ENCODE assay signal across 17 cellular contexts in the genomic region with DNA sequence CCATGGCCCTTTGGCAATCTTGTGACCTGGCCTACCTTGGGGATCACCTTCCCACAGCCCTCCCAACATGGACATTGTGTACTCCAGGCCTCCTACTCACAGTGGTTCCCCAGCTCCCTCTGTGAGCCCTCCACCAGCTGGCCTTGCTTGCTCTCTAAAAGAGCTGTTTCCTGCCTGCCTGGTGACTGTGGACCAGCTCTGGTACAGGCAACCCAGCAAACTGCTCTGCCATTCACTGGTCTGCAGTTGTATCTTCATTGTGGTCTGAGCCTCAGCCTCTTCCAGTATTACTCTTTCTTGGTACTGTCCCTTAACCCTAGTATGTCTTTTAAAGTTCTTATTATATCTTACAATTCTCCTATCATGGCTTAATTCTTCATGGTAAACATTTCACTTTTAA.
A peak's percentile ranks its signal among the peaks of the same experiment; 100 is the strongest.
DNase-seq lines count a peak whose midpoint lies in the region; ATAC-seq, FAIRE-seq and TF ChIP-seq lines count a peak whose summit lies in the region.
"Had no signal": no experiment of that assay in that cellular context is flagged by ENCODE, and none has a peak within 500 bp of the region (broad histone marks: within the 10 kb centered on the region; RNA-seq: fewer than 3 reads in every experiment).

No MANE protein-coding gene starts in this region.

- no peak overlapping the region for H2AFZ ChIP-seq in DND-41 (ENCODE audit: low read depth, low read length)

- H4K20me1 ChIP-seq in DND-41 (ENCODE audit: insufficient read depth, low read length) = no peaks in the 10 kb centered on the region
- H4K20me1 ChIP-seq: BLaER1 treated with 17β-estradiol and CSF1 and Interleukin-3, amounts not matched to agents 10 nM and 100 nM had no signal

- no peak overlapping the region for H3K9ac ChIP-seq in DND-41 (ENCODE audit: low read depth, low read length)
- H3K9ac ChIP-seq: BLaER1 treated with 17β-estradiol and CSF1 and Interleukin-3, amounts not matched to agents 10 nM and 100 nM had no signal

- peaks cover 13% of the 10 kb centered on the region for H3K4me1 Mint-ChIP-seq in activated CD4-positive, alpha-beta T cell treated with anti-CD3 and anti-CD28 coated beads, Interleukin-2, amount 10 ng/mL, durations not matched to agents 7 days and 5 days
- H3K4me1 Mint-ChIP-seq in activated CD4-positive, alpha-beta T cell treated with anti-CD3 and anti-CD28 coated beads, Interleukin-2, amount 10 ng/mL, durations not matched to agents 24 days and 14 days = peaks cover 15% of the 10 kb centered on the region
- peaks cover 8% of the 10 kb centered on the region for H3K4me1 Mint-ChIP-seq in activated T-helper 17 cell treated with anti-CD3 and anti-CD28 coated beads, Interleukin-2, amount 50 U/mL, for 72 hours
- H3K4me1 Mint-ChIP-seq: CD4-positive, CD25-positive, alpha-beta regulatory T cell had no signal

- H3K9me3 ChIP-seq in DND-41 (ENCODE audit: insufficient read depth, low read length, severe bottlenecking) = no peaks in the 10 kb centered on the region

- intact Hi-C loops in activated CD4-positive, alpha-beta T cell treated with anti-CD3 and anti-CD28 coated beads, Interleukin-2, amount 10 ng/mL, durations not matched to agents 24 days and 14 days (cut with micrococcal nuclease) = no loop called here

- DNase-seq in activated CD4-positive, alpha-beta T cell treated with anti-CD3 and anti-CD28 coated beads, Interleukin-2, amount 10 ng/mL, durations not matched to agents 7 days and 5 days = no peak
- DNase-seq in activated CD4-positive, alpha-beta T cell treated with anti-CD3 and anti-CD28 coated beads, Interleukin-2, amount 10 ng/mL, durations not matched to agents 24 days and 14 days = no peak
- DNase-seq in DND-41 (peak; percentile 48), HTR-8/SVneo (ENCODE audit: insufficient read length, low spot score) (no peak), hepatic stellate cell (ENCODE audit: low spot score) (no peak), NCI-H146 (lab: John Stamatoyannopoulos, UW) (no peak)
- DNase-seq: ACHN; CD4-positive, CD25-positive, alpha-beta regulatory T cell; DMS79; EL; HCEC 1CT had no signal

- H3K4me2 ChIP-seq in DND-41 (ENCODE audit: insufficient read depth, low read length) = no peak overlapping the region

- H3K79me2 ChIP-seq in DND-41 (ENCODE audit: insufficient read depth, low read length) = no peaks in the 10 kb centered on the region

- no peaks in the 10 kb centered on the region for H3K27me3 ChIP-seq in DND-41 (ENCODE audit: insufficient read depth, low read length, poor library complexity)
- H3K27me3 ChIP-seq: BLaER1 treated with 17β-estradiol and CSF1 and Interleukin-3, amounts not matched to agents 10 nM and 100 nM had no signal

- CTCF ChIA-PET in activated CD4-positive, alpha-beta T cell treated with anti-CD3 and anti-CD28 coated beads, Interleukin-2, amount 10 ng/mL, durations not matched to agents 7 days and 5 days (lab: Charles Lee) = interaction anchor here (1.8 kb wide), 1 partner anchor 13 kb away, joined by 4 read pairs; no protein-coding TSS in a partner anchor

- FAIRE-seq in HTR-8/SVneo (lab: Jason Lieb, UNC) = peak; percentile 42
- FAIRE-seq: G401.6, GM12892 had no signal

- ATAC-seq in DND-41 (ENCODE audit: insufficient read depth, low read depth) (peak; percentile 92), HG03354 (IDR thresholded peaks at IDR 0.05; ENCODE audit: poor library complexity, severe bottlenecking, unreplicated experiment) (no peak)
- peak; percentile 51 for ATAC-seq in activated T-helper 17 cell treated with anti-CD3 and anti-CD28 coated beads, Interleukin-2, amount 50 U/mL, for 72 hours (replicated peaks)

- peaks cover 15% of the 10 kb centered on the region for H3K9me3 Mint-ChIP-seq in activated CD4-positive, alpha-beta T cell treated with anti-CD3 and anti-CD28 coated beads, Interleukin-2, amount 10 ng/mL, durations not matched to agents 7 days and 5 days
- H3K9me3 Mint-ChIP-seq in activated CD4-positive, alpha-beta T cell treated with anti-CD3 and anti-CD28 coated beads, Interleukin-2, amount 10 ng/mL, durations not matched to agents 24 days and 14 days = peaks cover 15% of the 10 kb centered on the region
- peaks cover 3% of the 10 kb centered on the region for H3K9me3 Mint-ChIP-seq in activated T-helper 17 cell treated with anti-CD3 and anti-CD28 coated beads, Interleukin-2, amount 50 U/mL, for 72 hours

- H3K4me3 Mint-ChIP-seq in activated CD4-positive, alpha-beta T cell treated with anti-CD3 and anti-CD28 coated beads, Interleukin-2, amount 10 ng/mL, durations not matched to agents 7 days and 5 days = no peak overlapping the region
- no peak overlapping the region for H3K4me3 Mint-ChIP-seq in activated CD4-positive, alpha-beta T cell treated with anti-CD3 and anti-CD28 coated beads, Interleukin-2, amount 10 ng/mL, durations not matched to agents 24 days and 14 days
- H3K4me3 Mint-ChIP-seq in activated T-helper 17 cell treated with anti-CD3 and anti-CD28 coated beads, Interleukin-2, amount 50 U/mL, for 72 hours = peak overlapping the region; percentile 11
- H3K4me3 Mint-ChIP-seq: CD4-positive, CD25-positive, alpha-beta regulatory T cell had no signal

- TF ChIP-seq CTCF in DND-41 (IDR thresholded peaks at IDR 0.05; ENCODE audit: borderline replicate concordance, extremely low read depth, low read length, poor library complexity, severe bottlenecking) = no peak

- POLR2A ChIA-PET in activated CD4-positive, alpha-beta T cell treated with anti-CD3 and anti-CD28 coated beads, Interleukin-2, amount 10 ng/mL, durations not matched to agents 7 days and 5 days (lab: Charles Lee) = no interaction called here

- peak overlapping the region; percentile 27 for H3K27ac Mint-ChIP-seq in activated CD4-positive, alpha-beta T cell treated with anti-CD3 and anti-CD28 coated beads, Interleukin-2, amount 10 ng/mL, durations not matched to agents 7 days and 5 days
- H3K27ac Mint-ChIP-seq in activated CD4-positive, alpha-beta T cell treated with anti-CD3 and anti-CD28 coated beads, Interleukin-2, amount 10 ng/mL, durations not matched to agents 24 days and 14 days = no peak overlapping the region
- peak overlapping the region; percentile 61 for H3K27ac Mint-ChIP-seq in activated T-helper 17 cell treated with anti-CD3 and anti-CD28 coated beads, Interleukin-2, amount 50 U/mL, for 72 hours
- H3K27ac Mint-ChIP-seq: CD4-positive, CD25-positive, alpha-beta regulatory T cell had no signal

- H3K27ac ChIP-seq in DND-41 (ENCODE audit: low read length) = peak overlapping the region; percentile 1
- H3K27ac ChIP-seq: HL-60 had no signal

- no peaks in the 10 kb centered on the region for H3K36me3 ChIP-seq in DND-41 (ENCODE audit: insufficient read depth, low read length)

- H3K27me3 Mint-ChIP-seq in activated CD4-positive, alpha-beta T cell treated with anti-CD3 and anti-CD28 coated beads, Interleukin-2, amount 10 ng/mL, durations not matched to agents 7 days and 5 days = peaks cover 8% of the 10 kb centered on the region
- no peaks in the 10 kb centered on the region for H3K27me3 Mint-ChIP-seq in activated CD4-positive, alpha-beta T cell treated with anti-CD3 and anti-CD28 coated beads, Interleukin-2, amount 10 ng/mL, durations not matched to agents 24 days and 14 days
- H3K27me3 Mint-ChIP-seq in activated T-helper 17 cell treated with anti-CD3 and anti-CD28 coated beads, Interleukin-2, amount 50 U/mL, for 72 hours = no peaks in the 10 kb centered on the region

- no peak overlapping the region for H3K4me3 ChIP-seq in DND-41 (ENCODE audit: low read depth in 1 of 2, low read length in 2 of 2)
- H3K4me3 ChIP-seq: BLaER1 treated with 17β-estradiol and CSF1 and Interleukin-3, amounts not matched to agents 10 nM and 100 nM had no signal

- peaks cover 17% of the 10 kb centered on the region for H3K4me1 ChIP-seq in DND-41 (ENCODE audit: insufficient read depth, low read length)

- H3K36me3 Mint-ChIP-seq in activated CD4-positive, alpha-beta T cell treated with anti-CD3 and anti-CD28 coated beads, Interleukin-2, amount 10 ng/mL, durations not matched to agents 7 days and 5 days (ENCODE audit: low read depth) = peaks cover 10% of the 10 kb centered on the region
- peaks cover 21% of the 10 kb centered on the region for H3K36me3 Mint-ChIP-seq in activated CD4-positive, alpha-beta T cell treated with anti-CD3 and anti-CD28 coated beads, Interleukin-2, amount 10 ng/mL, durations not matched to agents 24 days and 14 days (ENCODE audit: low read depth)
- H3K36me3 Mint-ChIP-seq in activated T-helper 17 cell treated with anti-CD3 and anti-CD28 coated beads, Interleukin-2, amount 50 U/mL, for 72 hours (ENCODE audit: low read depth) = no peaks in the 10 kb centered on the region
- H3K36me3 Mint-ChIP-seq: CD4-positive, CD25-positive, alpha-beta regulatory T cell had no signal
